In the genomic region with DNA sequence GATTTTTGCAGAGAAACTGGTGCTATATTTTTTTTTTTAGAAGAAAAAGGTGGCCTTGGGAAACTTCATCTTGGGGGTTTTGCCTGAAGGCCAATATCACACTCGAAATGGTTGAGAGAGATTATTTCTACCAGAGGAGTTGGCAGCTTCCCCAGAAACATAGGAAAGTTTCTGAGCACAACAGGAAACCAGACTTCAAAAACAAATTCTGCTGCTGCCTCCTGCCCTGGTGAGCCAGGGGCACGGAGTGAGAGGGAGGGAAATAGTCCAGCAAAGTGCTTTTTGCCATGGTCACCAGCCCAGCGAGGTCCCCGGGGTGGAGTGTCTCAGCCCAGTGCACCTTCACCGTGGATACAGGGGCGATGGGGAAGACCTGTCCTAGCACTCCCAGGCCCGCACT, we compare ENCODE assay signal across 26 cellular contexts.
"Had no signal": no experiment of that assay in that cellular context is flagged by ENCODE, and none has a peak within 500 bp of the region (broad histone marks: within the 10 kb centered on the region; RNA-seq: fewer than 3 reads in every experiment).

No MANE protein-coding gene starts in this region.

- H3K27ac Mint-ChIP-seq: activated CD4-positive, alpha-beta memory T cell treated with anti-CD3 and anti-CD28 coated beads for 36 hours; activated CD4-positive, alpha-beta T cell treated with anti-CD3 and anti-CD28 coated beads, Interleukin-2, amount 10 ng/mL, durations not matched to agents 7 days and 5 days; activated naive CD4-positive, alpha-beta T cell treated with anti-CD3 and anti-CD28 coated beads for 36 hours; activated naive CD8-positive, alpha-beta T cell; activated T-helper 17 cell treated with anti-CD3 and anti-CD28 coated beads, Interleukin-2, amount 50 U/mL, for 72 hours; brain; T-helper 1 cell treated with Interleukin-12 subunit alpha and Interleukin-12 subunit beta and Interleukin-4 antibody, amounts not matched to agents 30 μg/mL and 1 μg/mL, for 36 hours had no signal

- FAIRE-seq: astrocyte had no signal

- H3K4me3 ChIP-seq: Peyer's patch had no signal

- DNase-seq: activated CD4-positive, alpha-beta memory T cell treated with anti-CD3 and anti-CD28 coated beads for 36 hours; activated CD4-positive, alpha-beta T cell treated with anti-CD3 and anti-CD28 coated beads, Interleukin-2, amount 10 ng/mL, durations not matched to agents 7 days and 5 days; activated CD4-positive, CD25-positive, alpha-beta regulatory T cell; activated CD8-positive, alpha-beta memory T cell treated with anti-CD3 and anti-CD28 coated beads for 24 hours; activated gamma-delta T cell; activated naive CD4-positive, alpha-beta T cell treated with anti-CD3 and anti-CD28 coated beads for 36 hours; activated T-cell treated with anti-CD3 and anti-CD28 coated beads for 4 hours; activated T-cell treated with anti-CD3 and anti-CD28 coated beads, Interleukin-2, amount 50 U/mL, for 48 hours; Karpas-422; MM.1S; NCI-H1105; NCI-H1436; NCI-H1694 treated with DMSO at 0.1 percent for 48 hours; NCI-H2081; NCI-H446; NCI-H524; Peyer's patch; SHP77 had no signal

- H3K9me3 Mint-ChIP-seq: activated CD4-positive, alpha-beta memory T cell treated with anti-CD3 and anti-CD28 coated beads for 36 hours; activated CD4-positive, alpha-beta T cell treated with anti-CD3 and anti-CD28 coated beads, Interleukin-2, amount 10 ng/mL, durations not matched to agents 7 days and 5 days; activated naive CD4-positive, alpha-beta T cell treated with anti-CD3 and anti-CD28 coated beads for 36 hours; activated T-helper 17 cell treated with anti-CD3 and anti-CD28 coated beads, Interleukin-2, amount 50 U/mL, for 72 hours; central memory CD8-positive, alpha-beta T cell; T-helper 1 cell treated with Interleukin-12 subunit alpha and Interleukin-12 subunit beta and Interleukin-4 antibody, amounts not matched to agents 30 μg/mL and 1 μg/mL, for 36 hours had no signal

- H3K36me3 ChIP-seq: Peyer's patch had no signal

- H3K9me3 ChIP-seq: Peyer's patch had no signal

- H3K4me1 Mint-ChIP-seq: activated CD4-positive, alpha-beta T cell treated with anti-CD3 and anti-CD28 coated beads, Interleukin-2, amount 10 ng/mL, durations not matched to agents 7 days and 5 days; activated T-helper 17 cell treated with anti-CD3 and anti-CD28 coated beads, Interleukin-2, amount 50 U/mL, for 72 hours; central memory CD8-positive, alpha-beta T cell had no signal

- H3K4me1 ChIP-seq: Peyer's patch had no signal

- H3K4me3 Mint-ChIP-seq: activated CD4-positive, alpha-beta memory T cell treated with anti-CD3 and anti-CD28 coated beads for 36 hours; activated CD4-positive, alpha-beta T cell treated with anti-CD3 and anti-CD28 coated beads, Interleukin-2, amount 10 ng/mL, durations not matched to agents 7 days and 5 days; activated naive CD4-positive, alpha-beta T cell treated with anti-CD3 and anti-CD28 coated beads for 36 hours; activated naive CD8-positive, alpha-beta T cell; activated T-helper 17 cell treated with anti-CD3 and anti-CD28 coated beads, Interleukin-2, amount 50 U/mL, for 72 hours; brain; central memory CD8-positive, alpha-beta T cell; T-helper 1 cell treated with Interleukin-12 subunit alpha and Interleukin-12 subunit beta and Interleukin-4 antibody, amounts not matched to agents 30 μg/mL and 1 μg/mL, for 36 hours had no signal

- H3K36me3 Mint-ChIP-seq: activated CD4-positive, alpha-beta memory T cell treated with anti-CD3 and anti-CD28 coated beads for 36 hours; activated naive CD8-positive, alpha-beta T cell; brain had no signal

- H3K27ac ChIP-seq: Peyer's patch, RWPE1, VCaP had no signal

- H3K27me3 ChIP-seq: Peyer's patch had no signal
